ENCODE assay signal across 9 cellular contexts in the genomic region with DNA sequence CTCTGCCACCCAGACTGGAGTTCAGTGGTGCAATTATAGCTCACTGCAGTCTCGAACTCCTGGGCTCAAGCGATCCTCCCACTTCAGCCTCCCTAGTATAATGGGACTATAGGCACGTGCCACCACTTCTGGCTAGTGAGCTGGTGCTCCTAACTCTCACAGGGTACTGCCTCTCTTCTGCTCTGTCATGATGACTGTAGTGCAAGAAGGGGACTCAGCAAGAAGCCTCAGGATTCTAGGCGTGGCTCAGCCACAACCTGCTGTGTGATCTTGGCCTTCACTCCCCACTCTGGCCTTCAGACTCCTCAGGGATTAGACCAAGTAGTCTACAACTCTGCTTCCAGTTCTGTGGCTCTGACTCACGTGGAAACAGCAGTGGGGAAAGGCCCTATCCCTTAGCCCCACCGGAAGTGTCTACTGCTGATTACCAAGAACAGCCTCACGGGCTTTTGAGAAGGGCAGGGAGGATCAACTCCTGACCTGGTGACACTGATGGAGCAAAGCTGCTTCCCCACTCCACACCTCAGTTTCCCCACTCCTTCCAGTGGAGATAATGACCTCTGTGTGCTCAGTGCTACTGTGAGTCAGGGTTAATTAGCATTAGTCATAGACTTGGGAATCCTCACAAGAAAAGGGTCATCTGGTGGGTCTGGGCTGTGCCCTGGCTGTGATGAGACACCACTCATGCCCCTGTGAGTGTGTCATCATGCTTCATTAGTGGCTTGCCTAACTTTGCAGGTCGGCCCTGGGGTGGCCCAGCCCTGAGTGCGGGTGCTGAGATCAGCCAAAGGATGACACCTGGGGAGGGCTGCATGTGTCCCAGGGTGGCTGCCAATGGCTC. TPM values are rescaled to one million over a fixed set of nuclear protein-coding genes. Genes with fewer than 3 reads are reported as not detected.
A peak's percentile ranks its signal among the peaks of the same experiment; 100 is the strongest.
DNase-seq lines count a peak whose midpoint lies in the region; ATAC-seq and TF ChIP-seq lines count a peak whose summit lies in the region.
"Had no signal": no experiment of that assay in that cellular context is flagged by ENCODE, and none has a peak within 500 bp of the region (broad histone marks: within the 10 kb centered on the region; RNA-seq: fewer than 3 reads in every experiment).

No MANE protein-coding gene starts in this region.

- H2AK9ac ChIP-seq in IMR-90 (replicated peaks; ENCODE audit: low read depth, low read length, poor library complexity), result peak overlapping the region; percentile 58

- peak overlapping the region; percentile 54 for H2AK5ac ChIP-seq in IMR-90 (ENCODE audit: low read depth, low read length)

- H3K9ac ChIP-seq in IMR-90 (ENCODE audit: low read depth, low read length), result no peak overlapping the region

- dilution Hi-C loops in IMR-90 (cut with HindIII; ENCODE audit: low sequenced_read_pairs, unreplicated experiment), result no loop called here

- H3K36me3 ChIP-seq in IMR-90 (ENCODE audit: control insufficient read depth, insufficient read depth, low read length), result no peaks in the 10 kb centered on the region
- no peaks in the 10 kb centered on the region for H3K36me3 ChIP-seq in ascending aorta
- H3K36me3 ChIP-seq in lung (ENCODE audit: control insufficient read depth in 2 of 2, insufficient read depth in 2 of 2, low read length in 2 of 2), result no peaks in the 10 kb centered on the region
- H3K36me3 ChIP-seq: right lobe of liver had no signal

- H2BK20ac ChIP-seq in IMR-90 (ENCODE audit: low read depth, low read length), result peak overlapping the region; percentile 90

- peak; percentile 39 for ATAC-seq in GM21447 (IDR thresholded peaks at IDR 0.05; ENCODE audit: unreplicated experiment)
- peak; percentile 76 for ATAC-seq in IMR-90 (ENCODE audit: low read depth)
- peak; percentile 11 for ATAC-seq in lung (ENCODE audit: insufficient read depth, low FRiP score)

- TF ChIP-seq POLR2A in IMR-90 (IDR thresholded peaks at IDR 0.05; ENCODE audit: low read depth, low read length), result no peak

- peak overlapping the region; percentile 14; the same call in 1 of the 2 replicates for H3K18ac ChIP-seq in IMR-90 (ENCODE audit: low read depth, low read length)

- H3K9me3 ChIP-seq in IMR-90 (ENCODE audit: control insufficient read depth, insufficient read depth, low read length), result no peaks in the 10 kb centered on the region
- H3K9me3 ChIP-seq in ascending aorta, result no peaks in the 10 kb centered on the region
- H3K9me3 ChIP-seq in lung (ENCODE audit: control insufficient read depth in 2 of 2, insufficient read depth in 1 of 2, low read length in 1 of 2), result no peaks in the 10 kb centered on the region
- H3K9me3 ChIP-seq: right lobe of liver had no signal

- no peak overlapping the region for H3K4me3 ChIP-seq in IMR-90 (ENCODE audit: insufficient read depth, low read depth, low read length)
- no peak overlapping the region for H3K4me3 ChIP-seq in ascending aorta
- no peak overlapping the region for H3K4me3 ChIP-seq in lung
- H3K4me3 ChIP-seq: right lobe of liver had no signal

- POLR2A ChIA-PET in IMR-90 (lab: Charles Lee; ENCODE audit: unreplicated experiment), result interaction anchor here (0.6 kb wide), 2 partner anchors 10 to 36 kb away, joined by 4 to 6 read pairs; no protein-coding TSS in a partner anchor

- H2AFZ ChIP-seq in IMR-90 (replicated peaks; ENCODE audit: low read length, poor library complexity), result peak overlapping the region; percentile 76

- H3K79me1 ChIP-seq in IMR-90 (ENCODE audit: low read depth in 1 of 2, low read length in 2 of 2), result no peaks in the 10 kb centered on the region

- H3K9me1 ChIP-seq in IMR-90 (ENCODE audit: insufficient read depth, low read length), result peaks cover 14% of the 10 kb centered on the region

- H3K27ac ChIP-seq in IMR-90 (ENCODE audit: insufficient read depth, low read length), result peak overlapping the region; percentile 22
- peak overlapping the region; percentile 75 to 78 for H3K27ac ChIP-seq in ascending aorta
- peak overlapping the region in 1 of 2 donors; percentile 10 for H3K27ac ChIP-seq in lung (ENCODE audit: low read depth in 1 of 2, low read length in 1 of 2)
- H3K27ac ChIP-seq: right lobe of liver had no signal

- WGBS in IMR-90 (ENCODE audit: extremely low coverage in 2 of 2, insufficient read length in 1 of 2), 2 experiments, result no CpG with 5 or more reads among the region's 9 CpGs
- WGBS in lung, 2 donors, result 88% methylated on average over 9 of the region's 9 CpGs

- 0 out of 2 replicates have a peak overlapping the region, but pooled peaks have one; percentile 25 for H3K23ac ChIP-seq in IMR-90 (ENCODE audit: low read depth, low read length)

- TF ChIP-seq RAD21 in IMR-90 (IDR thresholded peaks at IDR 0.05; ENCODE audit: low read length), result no peak; the same call in 1 of the 2 replicates

- intact Hi-C loops in IMR-90 (cut with micrococcal nuclease), result loop anchor here (1.0 to 5.0 kb wide), 5 partner anchors 61 to 528 kb away; no protein-coding TSS in a partner anchor
- intact Hi-C loops in ascending aorta (cut with DNase I), result loop anchor here (1.0 to 10.0 kb wide), 4 partner anchors 57 to 348 kb away; no protein-coding TSS in a partner anchor

- H4K91ac ChIP-seq in IMR-90 (ENCODE audit: insufficient read depth, low read depth, low read length), result peak overlapping the region; percentile 73

- H3K4ac ChIP-seq in IMR-90 (ENCODE audit: low read depth, low read length), result peak overlapping the region; percentile 57

- H2BK5ac ChIP-seq in IMR-90 (ENCODE audit: low read depth, low read length, poor library complexity, severe bottlenecking), result peak overlapping the region; percentile 82

- H3K56ac ChIP-seq in IMR-90 (ENCODE audit: extremely low read depth, insufficient read depth, low read length), result peak overlapping the region; percentile 22

- 0 out of 2 replicates have a peak, but pooled peaks cover 6% of the 10 kb centered on the region for H4K20me1 ChIP-seq in IMR-90 (ENCODE audit: insufficient read depth, low read length)

- DNase-seq in EL (peak; percentile 93), IMR-90 (peak; percentile 89), ascending aorta (ENCODE audit: low spot score in 2 of 2) (peak in 1 of 2 donors; percentile 74), lung (ENCODE audit: low spot score) (no peak), NCI-H1048 (lab: John Stamatoyannopoulos, UW) (no peak), NCI-H526 (lab: John Stamatoyannopoulos, UW) (no peak), cerebellum (ENCODE audit: low spot score) (no peak)

- H3K4me2 ChIP-seq in IMR-90 (ENCODE audit: low read depth, low read length), result no peak overlapping the region

- H2BK15ac ChIP-seq in IMR-90 (ENCODE audit: low read depth, low read length), result peak overlapping the region; percentile 55; the same call in 2 of the 3 replicates

- BruUV-seq in IMR-90 (replicated peaks; lab: Mats Ljungman, UMichigan), result no TSS peak

- H3K4me1 ChIP-seq in IMR-90 (ENCODE audit: control insufficient read depth, insufficient read depth, low read length) (peaks cover 10% of the 10 kb centered on the region), ascending aorta (peaks cover 10 to 13% of the 10 kb centered on the region in 2 donors), lung (ENCODE audit: control insufficient read depth in 2 of 2, insufficient read depth in 2 of 2, low read length in 2 of 2) (peaks cover 0 to 7% of the 10 kb centered on the region in 2 donors)
- H3K4me1 ChIP-seq: right lobe of liver had no signal

- peak overlapping the region; percentile 38 for H3K14ac ChIP-seq in IMR-90 (replicated peaks; ENCODE audit: low read depth, low read length)

- no peak for TF ChIP-seq CTCF in IMR-90 (conservative IDR thresholded peaks at IDR 0.05; ENCODE audit: low read depth, low read length)
- TF ChIP-seq CTCF in ascending aorta (IDR thresholded peaks at IDR 0.05), result no peak
- TF ChIP-seq CTCF in lung (IDR thresholded peaks at IDR 0.05; ENCODE audit: control extremely low read depth, extremely low read depth), result no peak

- no peaks in the 10 kb centered on the region for H3K27me3 ChIP-seq in IMR-90 (ENCODE audit: control insufficient read depth, insufficient read depth, low read length)
- H3K27me3 ChIP-seq in ascending aorta, result no peaks in the 10 kb centered on the region
- no peaks in the 10 kb centered on the region for H3K27me3 ChIP-seq in lung (ENCODE audit: control insufficient read depth, insufficient read depth)
- H3K27me3 ChIP-seq: right lobe of liver had no signal

- in situ Hi-C loops in IMR-90 (cut with MboI; ENCODE audit: low sequenced_read_pairs), result loop anchor here (5.0 to 25.0 kb wide), 4 partner anchors 183 to 648 kb away; no protein-coding TSS in a partner anchor

- H2BK120ac ChIP-seq in IMR-90 (ENCODE audit: low read depth, low read length), result peak overlapping the region; percentile 86

- CTCF ChIA-PET in IMR-90 (lab: Yijun Ruan, JAX), result interaction anchor here (1.0 to 1.1 kb wide), 3 partner anchors 61 to 185 kb away, joined by 3 to 6 read pairs (median 3); no protein-coding TSS in a partner anchor

- H4K8ac ChIP-seq in IMR-90 (ENCODE audit: low read depth in 2 of 2, low read length in 2 of 2), result peak overlapping the region; percentile 1 to 67; a peak in 2 of 4 replicates

- peak overlapping the region; percentile 4 for H4K5ac ChIP-seq in IMR-90 (ENCODE audit: low read depth, low read length)

TF ChIP-seq in IMR-90, 13 proteins besides CTCF, POLR2A, EP300 and RAD21 (continues in another document):
- TF ChIP-seq CHD1 (IDR thresholded peaks at IDR 0.05; ENCODE audit: low read depth, low read length) (no peak), MAZ (IDR thresholded peaks at IDR 0.05; ENCODE audit: borderline replicate concordance, low read depth, low read length) (no peak; the same call in 1 of the 2 replicates), MAFK (IDR thresholded peaks at IDR 0.05; ENCODE audit: low read depth, low read length) (peak; percentile 13; the same call in 1 of the 2 replicates), RFX5 (IDR thresholded peaks at IDR 0.05; ENCODE audit: low read depth, low read length) (no peak), MXI1 (IDR thresholded peaks at IDR 0.05; ENCODE audit: borderline replicate concordance, low read depth, low read length) (no peak; the same call in 1 of the 2 replicates), FOS (IDR thresholded peaks at IDR 0.05; ENCODE audit: low read depth, low read length) (peak; percentile 94), SMC3 (IDR thresholded peaks at IDR 0.05; ENCODE audit: low read depth, low read length) (no peak), RCOR1 (IDR thresholded peaks at IDR 0.05; ENCODE audit: insufficient replicate concordance, low read length) (no peak)

RNA-seq across cellular contexts. Expression of a gene that starts 41.1 kb away (rescaled TPM):
- total RNA-seq in IMR-90 (2012; rRNA removed) (19.4 and 26.3 TPM in 2 replicates), ascending aorta (16.8 TPM), lung (10 to 100 TPM; 11.8 to 13.2 TPM), cerebellum (12.7 TPM)
- polyA plus RNA-seq in IMR-90 (2012; rRNA removed) (27.2 and 28.2 TPM in 2 replicates), lung (10 to 100 TPM in 1 of 2 donors, 1 to 10 TPM in 1; 10.0 to 11.6 TPM)
- polyA plus RNA-seq in IMR-90 (2012; cell fraction: cytosol; rRNA removed), result 16.4 and 33.4 TPM in 2 replicates
- 20.6 and 23.4 TPM in 2 replicates for polyA plus RNA-seq in IMR-90 (2012; cell fraction: nucleus; rRNA removed; ENCODE audit: low replicate concordance)

RNA-seq across cellular contexts. Expression of a gene that starts 57.3 kb away (rescaled TPM):
- total RNA-seq in IMR-90 (2012; rRNA removed) (34.6 and 39.2 TPM in 2 replicates), ascending aorta (83.9 TPM), lung (100 to 1,000 TPM in 1 of 2 donors, 10 to 100 TPM in 1; 63.0 to 102 TPM), cerebellum (79.8 TPM)
- polyA plus RNA-seq in IMR-90 (2012; rRNA removed) (40.0 and 49.4 TPM in 2 replicates), lung (10 to 100 TPM; 23.0 to 36.4 TPM)
- 56.6 and 107 TPM in 2 replicates for polyA plus RNA-seq in IMR-90 (2012; cell fraction: cytosol; rRNA removed)
- polyA plus RNA-seq in IMR-90 (2012; cell fraction: nucleus; rRNA removed; ENCODE audit: low replicate concordance), result 23.4 and 92.0 TPM in 2 replicates

Comparison
In these comparisons a context has a peak if more than half of its experiments do, and no peak if none do; other contexts are left out.
1. DNase-seq: peak in EL (single experiment) and IMR-90 (single experiment); none in lung (single experiment), NCI-H1048 (single experiment), NCI-H526 (0 of 2) and cerebellum (single experiment).
2. ATAC-seq: peak in every context shown above with its lines; median percentile 76 in IMR-90; 39 in GM21447; 11 in lung.